ENCODE assay signal across 19 cellular contexts in genomic region chr11:95293116-95293515, GRCh38.
"Had no signal": no experiment of that assay in that cellular context is flagged by ENCODE, and none has a peak within 500 bp of the region (broad histone marks: within the 10 kb centered on the region; RNA-seq: fewer than 3 reads in every experiment).

No MANE protein-coding gene starts in this region.

- DNase-seq: cortex of kidney; dorsolateral prefrontal cortex; effector CD8-positive, alpha-beta T cell; foreskin keratinocyte; left colon; left ventricle myocardium superior; mesenchymal stem cell; naive B cell; posterior cingulate gyrus; small intestine; stimulated activated CD4-positive, alpha-beta T cell treated with anti-CD3 and anti-CD28 coated beads, Interleukin-12 subunit alpha, Interleukin-12 subunit beta, amount 100 ng/mL, for 4 hours; stimulated activated naive CD4-positive, alpha-beta T cell treated with Interleukin-2 at 50 U/mL for 16 hours; thyroid gland; upper lobe of left lung; uterus had no signal

- H3K9me3 ChIP-seq: thyroid gland, upper lobe of left lung, uterus had no signal

- H3K4me1 ChIP-seq: uterus had no signal

- H3K4me3 Mint-ChIP-seq: central memory CD8-positive, alpha-beta T cell; nephron had no signal

- H3K36me3 ChIP-seq: thyroid gland, upper lobe of left lung, uterus had no signal

- ATAC-seq: foreskin keratinocyte, left colon, left ventricle myocardium superior had no signal

- H3K27me3 Mint-ChIP-seq: naive B cell had no signal

- H3K4me3 ChIP-seq: dorsolateral prefrontal cortex, lung, thyroid gland, upper lobe of left lung, uterus had no signal

- H3K27ac Mint-ChIP-seq: naive B cell, nephron had no signal

- H3K9me3 Mint-ChIP-seq: central memory CD8-positive, alpha-beta T cell; nephron had no signal

- FAIRE-seq: endometrium, small intestine had no signal

- H3K27ac ChIP-seq: dorsolateral prefrontal cortex, foreskin keratinocyte, thyroid gland, upper lobe of left lung, uterus had no signal

- H3K36me3 Mint-ChIP-seq: naive B cell had no signal

- H3K27me3 ChIP-seq: foreskin keratinocyte, thyroid gland, upper lobe of left lung, uterus had no signal
